1 cellular context compared by ENCODE assay signal in the genomic region with DNA sequence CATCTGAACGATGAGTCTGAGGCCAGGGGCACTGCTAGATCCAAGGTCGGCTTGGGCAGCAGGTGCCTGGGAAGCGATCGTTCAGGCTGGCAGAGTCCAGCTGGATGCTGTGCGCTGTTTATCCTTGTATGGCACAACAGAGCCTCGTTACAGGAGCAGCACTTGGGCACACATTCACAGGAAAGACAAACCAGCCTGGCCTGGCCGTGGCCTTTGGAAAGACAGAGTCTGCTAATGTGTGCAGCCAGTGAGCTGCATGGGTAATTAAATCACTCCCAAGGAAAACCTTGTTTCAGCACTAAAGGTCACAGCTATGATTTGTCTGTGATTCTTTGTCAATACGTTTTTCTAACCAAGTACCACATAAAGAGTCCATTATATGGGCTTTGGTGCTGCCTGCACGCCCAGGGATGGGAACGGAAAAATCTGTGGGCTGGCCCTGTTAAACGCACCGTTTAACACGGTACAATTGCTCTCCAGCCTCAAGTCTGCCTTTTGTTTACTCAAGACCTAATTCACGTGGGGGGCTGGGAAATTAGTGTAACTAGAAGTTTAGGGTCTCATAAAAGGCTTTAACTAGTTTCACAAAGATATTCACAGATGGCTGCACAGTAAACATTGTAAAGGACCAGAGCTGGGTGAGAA.
TF ChIP-seq lines count a peak whose summit lies in the region.

No MANE protein-coding gene starts in this region.

TF ChIP-seq in HEK293, 187 proteins besides CTCF, POLR2A, EP300 and RAD21 (continued from another document):
- TF ChIP-seq, protein P1, sequence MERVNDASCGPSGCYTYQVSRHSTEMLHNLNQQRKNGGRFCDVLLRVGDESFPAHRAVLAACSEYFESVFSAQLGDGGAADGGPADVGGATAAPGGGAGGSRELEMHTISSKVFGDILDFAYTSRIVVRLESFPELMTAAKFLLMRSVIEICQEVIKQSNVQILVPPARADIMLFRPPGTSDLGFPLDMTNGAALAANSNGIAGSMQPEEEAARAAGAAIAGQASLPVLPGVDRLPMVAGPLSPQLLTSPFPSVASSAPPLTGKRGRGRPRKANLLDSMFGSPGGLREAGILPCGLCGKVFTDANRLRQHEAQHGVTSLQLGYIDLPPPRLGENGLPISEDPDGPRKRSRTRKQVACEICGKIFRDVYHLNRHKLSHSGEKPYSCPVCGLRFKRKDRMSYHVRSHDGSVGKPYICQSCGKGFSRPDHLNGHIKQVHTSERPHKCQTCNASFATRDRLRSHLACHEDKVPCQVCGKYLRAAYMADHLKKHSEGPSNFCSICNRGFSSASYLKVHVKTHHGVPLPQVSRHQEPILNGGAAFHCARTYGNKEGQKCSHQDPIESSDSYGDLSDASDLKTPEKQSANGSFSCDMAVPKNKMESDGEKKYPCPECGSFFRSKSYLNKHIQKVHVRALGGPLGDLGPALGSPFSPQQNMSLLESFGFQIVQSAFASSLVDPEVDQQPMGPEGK (tag by site-specific recombination; IDR thresholded peaks at IDR 0.05): no peak
- TF ChIP-seq, protein P2, sequence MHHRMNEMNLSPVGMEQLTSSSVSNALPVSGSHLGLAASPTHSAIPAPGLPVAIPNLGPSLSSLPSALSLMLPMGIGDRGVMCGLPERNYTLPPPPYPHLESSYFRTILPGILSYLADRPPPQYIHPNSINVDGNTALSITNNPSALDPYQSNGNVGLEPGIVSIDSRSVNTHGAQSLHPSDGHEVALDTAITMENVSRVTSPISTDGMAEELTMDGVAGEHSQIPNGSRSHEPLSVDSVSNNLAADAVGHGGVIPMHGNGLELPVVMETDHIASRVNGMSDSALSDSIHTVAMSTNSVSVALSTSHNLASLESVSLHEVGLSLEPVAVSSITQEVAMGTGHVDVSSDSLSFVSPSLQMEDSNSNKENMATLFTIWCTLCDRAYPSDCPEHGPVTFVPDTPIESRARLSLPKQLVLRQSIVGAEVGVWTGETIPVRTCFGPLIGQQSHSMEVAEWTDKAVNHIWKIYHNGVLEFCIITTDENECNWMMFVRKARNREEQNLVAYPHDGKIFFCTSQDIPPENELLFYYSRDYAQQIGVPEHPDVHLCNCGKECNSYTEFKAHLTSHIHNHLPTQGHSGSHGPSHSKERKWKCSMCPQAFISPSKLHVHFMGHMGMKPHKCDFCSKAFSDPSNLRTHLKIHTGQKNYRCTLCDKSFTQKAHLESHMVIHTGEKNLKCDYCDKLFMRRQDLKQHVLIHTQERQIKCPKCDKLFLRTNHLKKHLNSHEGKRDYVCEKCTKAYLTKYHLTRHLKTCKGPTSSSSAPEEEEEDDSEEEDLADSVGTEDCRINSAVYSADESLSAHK (tag by site-specific recombination; IDR thresholded peaks at IDR 0.05): peak; percentile 88
- TF ChIP-seq HOXD13 (CRISPR knock-in tag; IDR thresholded peaks at IDR 0.05; ENCODE audit: borderline replicate concordance): peak; percentile 89
- peak; percentile 71; the same call in 1 of the 2 replicates for TF ChIP-seq ZNF561 (tag by site-specific recombination; IDR thresholded peaks at IDR 0.05; ENCODE audit: borderline replicate concordance)
- no peak for TF ChIP-seq KLF16 (tag by site-specific recombination; IDR thresholded peaks at IDR 0.05)
- TF ChIP-seq YY1 (tag by site-specific recombination; IDR thresholded peaks at IDR 0.05): no peak
- no peak for TF ChIP-seq ZBTB17 (tag by site-specific recombination; IDR thresholded peaks at IDR 0.05)
- no peak for TF ChIP-seq ZNF624 (tag by site-specific recombination; IDR thresholded peaks at IDR 0.05)
- no peak for TF ChIP-seq SP2 (tag by site-specific recombination; IDR thresholded peaks at IDR 0.05)
- TF ChIP-seq, protein P3, sequence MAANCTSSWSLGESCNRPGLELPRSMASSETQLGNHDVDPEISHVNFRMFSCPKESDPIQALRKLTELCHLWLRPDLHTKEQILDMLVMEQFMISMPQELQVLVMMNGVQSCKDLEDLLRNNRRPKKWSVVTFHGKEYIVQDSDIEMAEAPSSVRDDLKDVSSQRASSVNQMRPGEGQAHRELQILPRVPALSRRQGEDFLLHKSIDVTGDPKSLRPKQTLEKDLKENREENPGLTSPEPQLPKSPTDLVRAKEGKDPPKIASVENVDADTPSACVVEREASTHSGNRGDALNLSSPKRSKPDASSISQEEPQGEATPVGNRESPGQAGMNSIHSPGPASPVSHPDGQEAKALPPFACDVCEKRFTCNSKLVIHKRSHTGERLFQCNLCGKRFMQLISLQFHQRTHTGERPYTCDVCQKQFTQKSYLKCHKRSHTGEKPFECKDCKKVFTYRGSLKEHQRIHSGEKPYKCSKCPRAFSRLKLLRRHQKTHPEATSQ (tag by site-specific recombination; IDR thresholded peaks at IDR 0.05): no peak
- no peak for TF ChIP-seq ZNF394 (tag by site-specific recombination; IDR thresholded peaks at IDR 0.05; ENCODE audit: borderline replicate concordance)
- no peak for TF ChIP-seq MZF1 (tag by site-specific recombination; IDR thresholded peaks at IDR 0.05; ENCODE audit: borderline replicate concordance)
- TF ChIP-seq, protein P4, sequence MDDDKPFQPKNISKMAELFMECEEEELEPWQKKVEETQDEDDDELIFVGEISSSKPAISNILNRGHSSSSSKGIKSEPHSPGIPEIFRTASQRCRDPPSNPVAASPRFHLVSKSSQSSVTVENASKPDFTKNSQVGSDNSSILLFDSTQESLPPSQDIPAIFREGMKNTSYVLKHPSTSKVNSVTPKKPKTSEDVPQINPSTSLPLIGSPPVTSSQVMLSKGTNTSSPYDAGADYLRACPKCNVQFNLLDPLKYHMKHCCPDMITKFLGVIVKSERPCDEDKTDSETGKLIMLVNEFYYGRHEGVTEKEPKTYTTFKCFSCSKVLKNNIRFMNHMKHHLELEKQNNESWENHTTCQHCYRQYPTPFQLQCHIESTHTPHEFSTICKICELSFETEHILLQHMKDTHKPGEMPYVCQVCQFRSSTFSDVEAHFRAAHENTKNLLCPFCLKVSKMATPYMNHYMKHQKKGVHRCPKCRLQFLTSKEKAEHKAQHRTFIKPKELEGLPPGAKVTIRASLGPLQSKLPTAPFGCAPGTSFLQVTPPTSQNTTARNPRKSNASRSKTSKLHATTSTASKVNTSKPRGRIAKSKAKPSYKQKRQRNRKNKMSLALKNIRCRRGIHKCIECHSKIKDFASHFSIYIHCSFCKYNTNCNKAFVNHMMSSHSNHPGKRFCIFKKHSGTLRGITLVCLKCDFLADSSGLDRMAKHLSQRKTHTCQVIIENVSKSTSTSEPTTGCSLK (tag by site-specific recombination; IDR thresholded peaks at IDR 0.05): no peak
- TF ChIP-seq PRDM1 (tag by site-specific recombination; IDR thresholded peaks at IDR 0.05): no peak
- TF ChIP-seq ZNF24 (tag by site-specific recombination; IDR thresholded peaks at IDR 0.05): no peak
- TF ChIP-seq, protein P5, sequence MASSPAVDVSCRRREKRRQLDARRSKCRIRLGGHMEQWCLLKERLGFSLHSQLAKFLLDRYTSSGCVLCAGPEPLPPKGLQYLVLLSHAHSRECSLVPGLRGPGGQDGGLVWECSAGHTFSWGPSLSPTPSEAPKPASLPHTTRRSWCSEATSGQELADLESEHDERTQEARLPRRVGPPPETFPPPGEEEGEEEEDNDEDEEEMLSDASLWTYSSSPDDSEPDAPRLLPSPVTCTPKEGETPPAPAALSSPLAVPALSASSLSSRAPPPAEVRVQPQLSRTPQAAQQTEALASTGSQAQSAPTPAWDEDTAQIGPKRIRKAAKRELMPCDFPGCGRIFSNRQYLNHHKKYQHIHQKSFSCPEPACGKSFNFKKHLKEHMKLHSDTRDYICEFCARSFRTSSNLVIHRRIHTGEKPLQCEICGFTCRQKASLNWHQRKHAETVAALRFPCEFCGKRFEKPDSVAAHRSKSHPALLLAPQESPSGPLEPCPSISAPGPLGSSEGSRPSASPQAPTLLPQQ (tag by site-specific recombination; IDR thresholded peaks at IDR 0.05): no peak
- no peak for TF ChIP-seq ZNF146 (tag by site-specific recombination; IDR thresholded peaks at IDR 0.05)
- TF ChIP-seq ZNF239 (tag by site-specific recombination; IDR thresholded peaks at IDR 0.05): no peak
- TF ChIP-seq ZNF654 (tag by site-specific recombination; IDR thresholded peaks at IDR 0.05; ENCODE audit: low read depth): no peak
- no peak for TF ChIP-seq ZSCAN16 (tag by site-specific recombination; IDR thresholded peaks at IDR 0.05)
- TF ChIP-seq ZNF169 (tag by site-specific recombination; IDR thresholded peaks at IDR 0.05): no peak
- TF ChIP-seq ZNF19 (tag by site-specific recombination; IDR thresholded peaks at IDR 0.05; ENCODE audit: low read depth): no peak
- no peak for TF ChIP-seq ZNF391 (tag by site-specific recombination; IDR thresholded peaks at IDR 0.05; ENCODE audit: borderline replicate concordance, low read depth)
- TF ChIP-seq ZNF214 (tag by site-specific recombination; IDR thresholded peaks at IDR 0.05; ENCODE audit: borderline replicate concordance): no peak
- no peak for TF ChIP-seq ZNF350 (tag by site-specific recombination; IDR thresholded peaks at IDR 0.05)
- no peak for TF ChIP-seq ZNF274 (IDR thresholded peaks at IDR 0.05; ENCODE audit: low read length)
- TF ChIP-seq ZNF274 (tag by site-specific recombination; IDR thresholded peaks at IDR 0.05; ENCODE audit: borderline replicate concordance): no peak
- TF ChIP-seq EGR2 (tag by site-specific recombination; IDR thresholded peaks at IDR 0.05; ENCODE audit: low read depth): peak; percentile 78
- TF ChIP-seq ZNF626 (tag by site-specific recombination; IDR thresholded peaks at IDR 0.05): no peak
- TF ChIP-seq ZNF132 (tag by site-specific recombination; IDR thresholded peaks at IDR 0.05; ENCODE audit: borderline replicate concordance): no peak
- peak; percentile 64; the same call in 1 of the 2 replicates for TF ChIP-seq OVOL3 (tag by site-specific recombination; IDR thresholded peaks at IDR 0.05)
- TF ChIP-seq ZNF302 (tag by site-specific recombination; IDR thresholded peaks at IDR 0.05; ENCODE audit: low read depth): no peak
- TF ChIP-seq, protein P6, sequence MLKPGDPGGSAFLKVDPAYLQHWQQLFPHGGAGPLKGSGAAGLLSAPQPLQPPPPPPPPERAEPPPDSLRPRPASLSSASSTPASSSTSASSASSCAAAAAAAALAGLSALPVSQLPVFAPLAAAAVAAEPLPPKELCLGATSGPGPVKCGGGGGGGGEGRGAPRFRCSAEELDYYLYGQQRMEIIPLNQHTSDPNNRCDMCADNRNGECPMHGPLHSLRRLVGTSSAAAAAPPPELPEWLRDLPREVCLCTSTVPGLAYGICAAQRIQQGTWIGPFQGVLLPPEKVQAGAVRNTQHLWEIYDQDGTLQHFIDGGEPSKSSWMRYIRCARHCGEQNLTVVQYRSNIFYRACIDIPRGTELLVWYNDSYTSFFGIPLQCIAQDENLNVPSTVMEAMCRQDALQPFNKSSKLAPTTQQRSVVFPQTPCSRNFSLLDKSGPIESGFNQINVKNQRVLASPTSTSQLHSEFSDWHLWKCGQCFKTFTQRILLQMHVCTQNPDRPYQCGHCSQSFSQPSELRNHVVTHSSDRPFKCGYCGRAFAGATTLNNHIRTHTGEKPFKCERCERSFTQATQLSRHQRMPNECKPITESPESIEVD (tag by site-specific recombination; IDR thresholded peaks at IDR 0.05): peak; percentile 91
- no peak for TF ChIP-seq GLI4 (tag by site-specific recombination; IDR thresholded peaks at IDR 0.05)
- TF ChIP-seq, protein P7, sequence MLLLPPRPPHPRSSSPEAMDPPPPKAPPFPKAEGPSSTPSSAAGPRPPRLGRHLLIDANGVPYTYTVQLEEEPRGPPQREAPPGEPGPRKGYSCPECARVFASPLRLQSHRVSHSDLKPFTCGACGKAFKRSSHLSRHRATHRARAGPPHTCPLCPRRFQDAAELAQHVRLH (tag by site-specific recombination; IDR thresholded peaks at IDR 0.05): peak; percentile 70; the same call in 1 of the 2 replicates
- TF ChIP-seq GLIS2 (tag by site-specific recombination; IDR thresholded peaks at IDR 0.05): no peak
- no peak for TF ChIP-seq ZNF184 (tag by site-specific recombination; IDR thresholded peaks at IDR 0.05)
- no peak for TF ChIP-seq SCRT2 (tag by site-specific recombination; IDR thresholded peaks at IDR 0.05)
- no peak for TF ChIP-seq ZNF776 (tag by site-specific recombination; IDR thresholded peaks at IDR 0.05; ENCODE audit: borderline replicate concordance)
- no peak for TF ChIP-seq ZNF404 (tag by site-specific recombination; IDR thresholded peaks at IDR 0.05)
